ENCODE assay signal across 27 cellular contexts in the genomic region with DNA sequence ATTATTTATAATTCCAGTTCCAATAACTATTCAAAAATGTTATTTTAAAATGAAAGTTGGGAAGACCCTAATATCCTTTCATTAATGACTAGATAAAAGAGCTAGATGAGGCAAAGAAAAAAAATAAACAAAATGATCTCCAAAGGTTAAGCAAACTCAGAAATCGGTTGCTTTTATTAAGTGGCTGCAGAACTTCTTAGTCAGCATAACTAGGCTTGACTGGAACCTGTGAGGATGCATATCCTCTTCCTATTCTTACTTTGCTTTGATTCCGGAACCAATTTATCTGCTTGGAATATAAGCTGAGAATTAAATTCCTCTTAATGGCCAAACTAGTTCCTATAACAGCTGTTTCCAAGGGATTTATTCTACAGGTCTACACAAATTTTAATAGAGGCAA. TPM values are rescaled to one million over a fixed set of nuclear protein-coding genes. Genes with fewer than 3 reads are reported as not detected.
DNase-seq lines count a peak whose midpoint lies in the region; ATAC-seq, FAIRE-seq and TF ChIP-seq lines count a peak whose summit lies in the region.
"Had no signal": no experiment of that assay in that cellular context is flagged by ENCODE, and none has a peak within 500 bp of the region (broad histone marks: within the 10 kb centered on the region; RNA-seq: fewer than 3 reads in every experiment).

No MANE protein-coding gene starts in this region.

- H3K79me1 ChIP-seq in IMR-90 (ENCODE audit: low read depth in 1 of 2, low read length in 2 of 2) (no peaks in the 10 kb centered on the region), mesendoderm (ENCODE audit: low read length) (no peaks in the 10 kb centered on the region)

- no peak for TF ChIP-seq EP300 in HepG2 (IDR thresholded peaks at IDR 0.05; ENCODE audit: low read depth in 2 of 2, low read length in 2 of 2)
- no peak for TF ChIP-seq EP300 in HepG2 (CRISPR knock-in tag; IDR thresholded peaks at IDR 0.05; ENCODE audit: borderline replicate concordance)

- H3K79me2 ChIP-seq in HepG2 (ENCODE audit: insufficient read depth, low read length) = no peaks in the 10 kb centered on the region
- H3K79me2 ChIP-seq in OCI-LY3 (ENCODE audit: low read length) = no peaks in the 10 kb centered on the region
- no peaks in the 10 kb centered on the region for H3K79me2 ChIP-seq in mesendoderm (ENCODE audit: control insufficient read depth, insufficient read depth, low read length)
- no peaks in the 10 kb centered on the region for H3K79me2 ChIP-seq in GM23248 (ENCODE audit: insufficient read depth)

- peaks cover 10% of the 10 kb centered on the region for H3K4me1 Mint-ChIP-seq in chondrocyte (ENCODE audit: low read depth)
- H3K4me1 Mint-ChIP-seq in activated CD8-positive, alpha-beta T cell treated with anti-CD3 and anti-CD28 coated beads for 36 hours (ENCODE audit: low read depth) = no peaks in the 10 kb centered on the region
- H3K4me1 Mint-ChIP-seq: CD14-positive monocyte had no signal

- H2BK15ac ChIP-seq in IMR-90 (ENCODE audit: low read depth, low read length) (no peak overlapping the region), mesendoderm (replicated peaks; ENCODE audit: low read depth) (no peak overlapping the region)

- dilution Hi-C loops in IMR-90 (cut with HindIII; ENCODE audit: low sequenced_read_pairs, unreplicated experiment) = no loop called here

- H3K4me1 ChIP-seq in HepG2 (ENCODE audit: insufficient read depth, low read length) (no peaks in the 10 kb centered on the region), right lobe of liver (no peaks in the 10 kb centered on the region), IMR-90 (ENCODE audit: control insufficient read depth, insufficient read depth, low read length) (no peaks in the 10 kb centered on the region), OCI-LY3 (ENCODE audit: low read length) (peaks cover 21% of the 10 kb centered on the region), mesendoderm (ENCODE audit: control insufficient read depth, low read depth, low read length) (no peaks in the 10 kb centered on the region), GM23248 (ENCODE audit: insufficient read depth) (no peaks in the 10 kb centered on the region)
- H3K4me1 ChIP-seq: BE2C had no signal

- H3K27me3 Mint-ChIP-seq in chondrocyte (ENCODE audit: low read depth) = no peaks in the 10 kb centered on the region
- H3K27me3 Mint-ChIP-seq in activated CD8-positive, alpha-beta T cell treated with anti-CD3 and anti-CD28 coated beads for 36 hours = peaks cover 18% of the 10 kb centered on the region

- no peak overlapping the region for H3K14ac ChIP-seq in IMR-90 (replicated peaks; ENCODE audit: low read depth, low read length)

- H3K9me3 ChIP-seq in HepG2 (ENCODE audit: low read length) = no peaks in the 10 kb centered on the region
- no peaks in the 10 kb centered on the region for H3K9me3 ChIP-seq in right lobe of liver
- H3K9me3 ChIP-seq in IMR-90 (ENCODE audit: control insufficient read depth, insufficient read depth, low read length) = no peaks in the 10 kb centered on the region
- no peaks in the 10 kb centered on the region for H3K9me3 ChIP-seq in OCI-LY3 (ENCODE audit: insufficient read depth, low read length)
- H3K9me3 ChIP-seq in GM23248 (ENCODE audit: low read depth) = no peaks in the 10 kb centered on the region
- H3K9me3 ChIP-seq: BE2C, BLaER1 had no signal

- TF ChIP-seq CTCF in HepG2 (CRISPR knock-in tag; IDR thresholded peaks at IDR 0.05) (no peak), right lobe of liver (IDR thresholded peaks at IDR 0.05) (no peak), IMR-90 (conservative IDR thresholded peaks at IDR 0.05; ENCODE audit: low read depth, low read length) (no peak), OCI-LY3 (IDR thresholded peaks at IDR 0.05; ENCODE audit: low read depth, low read length) (no peak), chondrocyte (IDR thresholded peaks at IDR 0.05) (no peak)
- no peak for TF ChIP-seq CTCF in activated CD8-positive, alpha-beta T cell treated with anti-CD3 and anti-CD28 coated beads for 36 hours (IDR thresholded peaks at IDR 0.05)

- H3K56ac ChIP-seq in IMR-90 (ENCODE audit: extremely low read depth, insufficient read depth, low read length) (no peak overlapping the region), mesendoderm (ENCODE audit: low read length) (no peak overlapping the region)

- H4K8ac ChIP-seq in IMR-90 (ENCODE audit: low read depth in 2 of 2, low read length in 2 of 2) (no peak overlapping the region), mesendoderm (ENCODE audit: low read depth, low read length) (no peak overlapping the region)

- TF ChIP-seq POLR2A in HepG2 (IDR thresholded peaks at IDR 0.05; ENCODE audit: insufficient read depth in 1 of 2, low read depth in 2 of 2, low read length in 2 of 2) = no peak
- no peak for TF ChIP-seq POLR2A in right lobe of liver (IDR thresholded peaks at IDR 0.05)
- TF ChIP-seq POLR2A in IMR-90 (IDR thresholded peaks at IDR 0.05; ENCODE audit: low read depth, low read length) = no peak

- in situ Hi-C loops in HepG2 (cut with HindIII; ENCODE audit: extremely low pct_ligation_motif_present, low pct_unique_long_range_greater_than_20kb) (no loop called here), IMR-90 (cut with MboI; ENCODE audit: low sequenced_read_pairs) (no loop called here), GM23248 (cut with MboI) (no loop called here)

- H3K27ac ChIP-seq in HepG2 (ENCODE audit: extremely low read length, insufficient read depth, low read length) (no peak overlapping the region), right lobe of liver (no peak overlapping the region), IMR-90 (ENCODE audit: insufficient read depth, low read length) (no peak overlapping the region), OCI-LY3 (ENCODE audit: low read length) (no peak overlapping the region), mesendoderm (ENCODE audit: low read depth, low read length) (no peak overlapping the region), GM23248 (no peak overlapping the region)
- H3K27ac ChIP-seq: 22Rv1, BLaER1 had no signal

- CTCF ChIA-PET in HepG2 (lab: Yijun Ruan, JAX; ENCODE audit: low intra/inter-chr PET ratio, low total read pairs) (no interaction called here), IMR-90 (lab: Yijun Ruan, JAX) (no interaction called here)
- CTCF ChIA-PET in activated CD8-positive, alpha-beta T cell treated with anti-CD3 and anti-CD28 coated beads for 36 hours (lab: Charles Lee) = interaction anchor here (1.6 kb wide), 1 partner anchor 201 kb away, joined by 4 read pairs; no protein-coding TSS in a partner anchor

- no peak overlapping the region for H3K4me3 Mint-ChIP-seq in chondrocyte (ENCODE audit: unreplicated experiment)
- H3K4me3 Mint-ChIP-seq in activated CD8-positive, alpha-beta T cell treated with anti-CD3 and anti-CD28 coated beads for 36 hours = no peak overlapping the region
- H3K4me3 Mint-ChIP-seq: CD14-positive monocyte; CD4-positive, alpha-beta memory T cell; CD4-positive, CD25-positive, alpha-beta regulatory T cell; CD8-positive, alpha-beta memory T cell had no signal

- no peak overlapping the region for H3K4ac ChIP-seq in IMR-90 (ENCODE audit: low read depth, low read length)
- no peak overlapping the region for H3K4ac ChIP-seq in mesendoderm (ENCODE audit: low read depth, low read length)

- H3F3A ChIP-seq in GM23248 (ENCODE audit: insufficient read depth) = no peaks in the 10 kb centered on the region

- no peak overlapping the region for H4K91ac ChIP-seq in IMR-90 (ENCODE audit: insufficient read depth, low read depth, low read length)

- intact Hi-C loops in HepG2 (cut with micrococcal nuclease; ENCODE audit: unreplicated experiment) (no loop called here), right lobe of liver (cut with DNase I) (no loop called here), IMR-90 (cut with micrococcal nuclease) (no loop called here)
- intact Hi-C loops in activated CD8-positive, alpha-beta T cell treated with anti-CD3 and anti-CD28 coated beads for 36 hours (cut with micrococcal nuclease) = no loop called here

- POLR2A ChIA-PET in HepG2 (lab: Yijun Ruan, JAX) = no interaction called here
- POLR2A ChIA-PET in IMR-90 (lab: Charles Lee; ENCODE audit: unreplicated experiment) = no interaction called here
- POLR2A ChIA-PET in activated CD8-positive, alpha-beta T cell treated with anti-CD3 and anti-CD28 coated beads for 36 hours (lab: Charles Lee) = no interaction called here

- H3K27ac Mint-ChIP-seq in chondrocyte (ENCODE audit: unreplicated experiment) = peak overlapping the region; percentile 23
- H3K27ac Mint-ChIP-seq in activated CD8-positive, alpha-beta T cell treated with anti-CD3 and anti-CD28 coated beads for 36 hours = no peak overlapping the region
- H3K27ac Mint-ChIP-seq: CD14-positive monocyte; CD4-positive, alpha-beta memory T cell; CD4-positive, CD25-positive, alpha-beta regulatory T cell; CD8-positive, alpha-beta memory T cell had no signal

- H3K4me2 ChIP-seq in HepG2 (ENCODE audit: low read depth, low read length) = no peak overlapping the region
- H3K4me2 ChIP-seq in IMR-90 (ENCODE audit: low read depth, low read length) = no peak overlapping the region
- peak overlapping the region; percentile 50; the same call in 1 of the 2 replicates for H3K4me2 ChIP-seq in OCI-LY3 (ENCODE audit: low read length)
- no peak overlapping the region for H3K4me2 ChIP-seq in mesendoderm (ENCODE audit: low read length)
- no peak overlapping the region for H3K4me2 ChIP-seq in GM23248 (ENCODE audit: unreplicated experiment)
- H3K4me2 ChIP-seq: BLaER1 had no signal

- H2AK9ac ChIP-seq in IMR-90 (replicated peaks; ENCODE audit: low read depth, low read length, poor library complexity) = no peak overlapping the region

- H3K18ac ChIP-seq in IMR-90 (ENCODE audit: low read depth, low read length) (no peak overlapping the region), mesendoderm (ENCODE audit: low read length) (no peak overlapping the region)

- no peak overlapping the region for H2BK20ac ChIP-seq in IMR-90 (ENCODE audit: low read depth, low read length)

- H4K20me1 ChIP-seq in HepG2 (ENCODE audit: insufficient read depth, low read length) (no peaks in the 10 kb centered on the region), IMR-90 (ENCODE audit: insufficient read depth, low read length) (no peaks in the 10 kb centered on the region), OCI-LY3 (ENCODE audit: insufficient read depth, low read length) (no peaks in the 10 kb centered on the region), GM23248 (ENCODE audit: insufficient read depth) (no peaks in the 10 kb centered on the region)
- H4K20me1 ChIP-seq: BLaER1 had no signal

- H3K36me3 Mint-ChIP-seq in chondrocyte (ENCODE audit: low read depth) = no peaks in the 10 kb centered on the region
- no peaks in the 10 kb centered on the region for H3K36me3 Mint-ChIP-seq in activated CD8-positive, alpha-beta T cell treated with anti-CD3 and anti-CD28 coated beads for 36 hours (ENCODE audit: low read depth)
- H3K36me3 Mint-ChIP-seq: CD14-positive monocyte; CD4-positive, alpha-beta memory T cell; CD4-positive, CD25-positive, alpha-beta regulatory T cell; CD8-positive, alpha-beta memory T cell had no signal

- H2AFZ ChIP-seq in HepG2 (ENCODE audit: low read length) (no peak overlapping the region), IMR-90 (replicated peaks; ENCODE audit: low read length, poor library complexity) (no peak overlapping the region), OCI-LY3 (ENCODE audit: low read depth, low read length) (no peak overlapping the region), GM23248 (no peak overlapping the region)

- no TSS peak for BruUV-seq in HepG2 (replicated peaks; lab: Mats Ljungman, UMichigan)
- BruUV-seq in IMR-90 (replicated peaks; lab: Mats Ljungman, UMichigan) = no TSS peak

- TF ChIP-seq RAD21 in HepG2 (CRISPR knock-in tag; IDR thresholded peaks at IDR 0.05) = no peak
- TF ChIP-seq RAD21 in IMR-90 (IDR thresholded peaks at IDR 0.05; ENCODE audit: low read length) = no peak

- H3K36me3 ChIP-seq in HepG2 (replicated peaks in 1 of 2; ENCODE audit: control insufficient read depth in 1 of 2, insufficient read depth in 2 of 2, low read length in 2 of 2) (no peaks in the 10 kb centered on the region), right lobe of liver (no peaks in the 10 kb centered on the region), IMR-90 (ENCODE audit: control insufficient read depth, insufficient read depth, low read length) (no peaks in the 10 kb centered on the region), OCI-LY3 (replicated peaks; ENCODE audit: low read depth, low read length) (no peaks in the 10 kb centered on the region), mesendoderm (ENCODE audit: control insufficient read depth, insufficient read depth, low read length) (no peaks in the 10 kb centered on the region), GM23248 (ENCODE audit: low read depth) (no peaks in the 10 kb centered on the region)
- H3K36me3 ChIP-seq: BLaER1 had no signal

- H2BK120ac ChIP-seq in IMR-90 (ENCODE audit: low read depth, low read length) (no peak overlapping the region), mesendoderm (ENCODE audit: low read depth, low read length) (no peak overlapping the region)

- ATAC-seq in HepG2 (no peak), right lobe of liver (no peak), IMR-90 (ENCODE audit: low read depth) (no peak)
- no peak for ATAC-seq in activated CD8-positive, alpha-beta T cell treated with anti-CD3 and anti-CD28 coated beads for 36 hours

- FAIRE-seq in HepG2 (lab: Jason Lieb, UNC) = no peak
- FAIRE-seq: G401.6, GM19239 had no signal

- H3K23ac ChIP-seq in IMR-90 (ENCODE audit: low read depth, low read length) (no peak overlapping the region), mesendoderm (ENCODE audit: low read length) (no peak overlapping the region)

- H3K9me3 Mint-ChIP-seq in chondrocyte (ENCODE audit: low read depth) = no peaks in the 10 kb centered on the region
- H3K9me3 Mint-ChIP-seq in activated CD8-positive, alpha-beta T cell treated with anti-CD3 and anti-CD28 coated beads for 36 hours = no peaks in the 10 kb centered on the region
- H3K9me3 Mint-ChIP-seq: CD4-positive, alpha-beta memory T cell; CD8-positive, alpha-beta memory T cell had no signal

- no peaks in the 10 kb centered on the region for H3K27me3 ChIP-seq in HepG2 (ENCODE audit: control insufficient read depth in 1 of 2, insufficient read depth in 2 of 2, low read length in 2 of 2)
- H3K27me3 ChIP-seq in right lobe of liver = no peaks in the 10 kb centered on the region
- peaks cover 5% of the 10 kb centered on the region for H3K27me3 ChIP-seq in IMR-90 (ENCODE audit: control insufficient read depth, insufficient read depth, low read length)
- no peaks in the 10 kb centered on the region for H3K27me3 ChIP-seq in OCI-LY3 (ENCODE audit: low read depth, low read length)
- H3K27me3 ChIP-seq in mesendoderm (ENCODE audit: insufficient read depth, low read length, poor library complexity) = no peaks in the 10 kb centered on the region
- no peaks in the 10 kb centered on the region for H3K27me3 ChIP-seq in GM23248 (replicated peaks; ENCODE audit: insufficient read depth)
- H3K27me3 ChIP-seq: BE2C, BLaER1 had no signal

- H3K4me3 ChIP-seq in HepG2 (replicated peaks in 1 of 3; ENCODE audit: insufficient read depth in 1 of 3, low read depth in 2 of 3, low read length in 3 of 3) (no peak overlapping the region), right lobe of liver (no peak overlapping the region), IMR-90 (ENCODE audit: insufficient read depth, low read depth, low read length) (no peak overlapping the region), OCI-LY3 (ENCODE audit: low read length) (no peak overlapping the region), mesendoderm (ENCODE audit: low read length) (no peak overlapping the region), GM23248 (no peak overlapping the region)
- H3K4me3 ChIP-seq: BLaER1 had no signal

- H2BK5ac ChIP-seq in IMR-90 (ENCODE audit: low read depth, low read length, poor library complexity, severe bottlenecking) (no peak overlapping the region), mesendoderm (ENCODE audit: low read length) (no peak overlapping the region)

- H3K9ac ChIP-seq in HepG2 (ENCODE audit: insufficient read depth, low read depth, low read length) = no peak overlapping the region
- H3K9ac ChIP-seq in IMR-90 (ENCODE audit: low read depth, low read length) = no peak overlapping the region
- H3K9ac ChIP-seq in OCI-LY3 (ENCODE audit: low read length) = no peak overlapping the region
- H3K9ac ChIP-seq in mesendoderm (ENCODE audit: low read length) = no peak overlapping the region
- no peak overlapping the region for H3K9ac ChIP-seq in GM23248
- H3K9ac ChIP-seq: BLaER1 had no signal

- H3K9me2 ChIP-seq in GM23248 (ENCODE audit: insufficient read depth) = no peaks in the 10 kb centered on the region

- no peak for DNase-seq in HepG2 (ENCODE audit: low spot score)
- DNase-seq in right lobe of liver = no peak
- DNase-seq in IMR-90 = no peak
- DNase-seq in chondrocyte (ENCODE audit: low spot score) = no peak
- DNase-seq in activated CD8-positive, alpha-beta T cell treated with anti-CD3 and anti-CD28 coated beads for 36 hours = no peak
- DNase-seq in mesendoderm = no peak
- no peak for DNase-seq in GM23248
- DNase-seq: ACHN; BE2C; C1 segment of cervical spinal cord; CD4-positive, alpha-beta memory T cell; CD4-positive, CD25-positive, alpha-beta regulatory T cell; CD8-positive, alpha-beta memory T cell; COR-L47; DMS 273 treated with DMSO at 0.1 percent for 48 hours; DMS153; DMS53; DMS79; DND-41; EL; GF-D8 had no signal

- WGBS in HepG2 (ENCODE audit: low lambda C conversion rate) = 55% methylated on average over 2 of the region's 2 CpGs
- WGBS in right lobe of liver (ENCODE audit: insufficient coverage, low coverage, low lambda C conversion rate, missing lambda C conversion rate) = 45% methylated on average over 2 of the region's 2 CpGs
- WGBS in IMR-90 (ENCODE audit: extremely low coverage in 2 of 2, insufficient read length in 1 of 2), 2 experiments = no CpG with 5 or more reads among the region's 2 CpGs
- WGBS in mesendoderm (ENCODE audit: extremely low coverage, insufficient coverage, low lambda C conversion rate) = no CpG with 5 or more reads among the region's 2 CpGs
- WGBS in GM23248 (ENCODE audit: low coverage in 1 of 2, low lambda C conversion rate in 2 of 2, missing lambda C conversion rate in 2 of 2), 2 experiments = 58% methylated on average over 2 of the region's 2 CpGs

- H2AK5ac ChIP-seq in IMR-90 (ENCODE audit: low read depth, low read length) = no peak overlapping the region
- no peak overlapping the region for H2AK5ac ChIP-seq in mesendoderm (ENCODE audit: low read length)

- H3K9me1 ChIP-seq in IMR-90 (ENCODE audit: insufficient read depth, low read length) = no peaks in the 10 kb centered on the region

- H4K5ac ChIP-seq in IMR-90 (ENCODE audit: low read depth, low read length) (no peak overlapping the region), mesendoderm (ENCODE audit: low read length) (no peak overlapping the region)

RNA-seq across cellular contexts. Expression of a gene that starts 10.7 kb away (rescaled TPM):
- total RNA-seq in HepG2 (2016; rRNA removed; fragmentation: Illumina TruSeq; extraction: Trizol) = not detected in 2 replicates
- total RNA-seq in HepG2 (2016; cell fraction: cytosol; rRNA removed; fragmentation: Illumina TruSeq; extraction: Trizol; ENCODE audit: low read depth) = not detected in 2 replicates
- total RNA-seq in HepG2 (2016; cell fraction: insoluble cytoplasmic fraction; rRNA removed; fragmentation: Illumina TruSeq; extraction: Trizol) = not detected in 2 replicates
- total RNA-seq in HepG2 (2016; cell fraction: membrane; rRNA removed; fragmentation: Illumina TruSeq; extraction: Trizol) = not detected in 2 replicates
- total RNA-seq in HepG2 (2016; cell fraction: nucleus; rRNA removed; fragmentation: Illumina TruSeq; extraction: Trizol) = not detected in 2 replicates
- polyA plus RNA-seq in HepG2 (2011; rRNA removed) = not detected in 2 replicates
- not detected in 2 replicates for polyA plus RNA-seq in HepG2 (2011; cell fraction: cytosol; rRNA removed)
- not detected in 2 replicates for polyA plus RNA-seq in HepG2 (2011; cell fraction: nucleus; rRNA removed)
- polyA plus RNA-seq in HepG2 (2012) = 0.13 and 0.16 TPM in 2 replicates
- not detected in 2 replicates for polyA plus RNA-seq in HepG2 (2016; cell fraction: cytosol; fragmentation: Illumina TruSeq; extraction: Trizol; ENCODE audit: low read depth)
- polyA plus RNA-seq in HepG2 (2016; cell fraction: insoluble cytoplasmic fraction; fragmentation: Illumina TruSeq; extraction: Trizol; ENCODE audit: low read depth) = 0.14 TPM in 1 of 2 replicates, not detected in the other
- not detected in 2 replicates for polyA plus RNA-seq in HepG2 (2016; cell fraction: membrane; fragmentation: Illumina TruSeq; extraction: Trizol; ENCODE audit: low read depth)
- not detected in 2 replicates for polyA plus RNA-seq in HepG2 (2016; cell fraction: nucleus; fragmentation: Illumina TruSeq; extraction: Trizol; ENCODE audit: insufficient read depth, low read depth)
- 0.09 TPM in 1 of 2 replicates, not detected in the other for polyA minus RNA-seq in HepG2 (2011; rRNA and poly(A)+ RNA removed; ENCODE audit: low replicate concordance)
- polyA minus RNA-seq in HepG2 (2011; cell fraction: cytosol; rRNA and poly(A)+ RNA removed) = not detected in 2 replicates
- not detected in 2 replicates for polyA minus RNA-seq in HepG2 (2011; cell fraction: nucleus; rRNA and poly(A)+ RNA removed)
- total RNA-seq in right lobe of liver = not detected
- 0.36 and 0.56 TPM in 2 replicates for total RNA-seq in IMR-90 (2012; rRNA removed)
- polyA plus RNA-seq in IMR-90 (2012; rRNA removed) = 0.50 and 0.51 TPM in 2 replicates
- polyA plus RNA-seq in IMR-90 (2012; cell fraction: cytosol; rRNA removed) = 0.18 and 0.34 TPM in 2 replicates
- 0.10 and 0.17 TPM in 2 replicates for polyA plus RNA-seq in IMR-90 (2012; cell fraction: nucleus; rRNA removed; ENCODE audit: low replicate concordance)
- 3.3 to 33.7 TPM (median 3.6 TPM) in 3 replicates for total RNA-seq in chondrocyte
- not detected for total RNA-seq in activated CD8-positive, alpha-beta T cell treated with anti-CD3 and anti-CD28 coated beads for 36 hours
- polyA plus RNA-seq in mesendoderm (2013, experiment 1 of 2) = 76.5 TPM
- polyA plus RNA-seq in mesendoderm (2013, experiment 2 of 2) = 76.4 TPM
- 0.54 and 0.63 TPM in 2 replicates for total RNA-seq in GM23248 (2014; rRNA removed; shearing (Covaris generic))
- polyA plus RNA-seq in GM23248 (2016; fragmentation: Nextera tagmentation; extraction: Ambion mirVana) = 1.1 and 1.8 TPM in 2 replicates
- total RNA-seq: CD4-positive, alpha-beta memory T cell; CD4-positive, CD25-positive, alpha-beta regulatory T cell; CD8-positive, alpha-beta memory T cell had no signal
- polyA plus RNA-seq: CD14-positive monocyte; CD4-positive, alpha-beta memory T cell; CD4-positive, CD25-positive, alpha-beta regulatory T cell; CD8-positive, alpha-beta memory T cell had no signal
